In genomic region chr17:74472890-74473289, GRCh38 we compare ENCODE assay signal across 24 cellular contexts. TPM values are rescaled to one million over a fixed set of nuclear protein-coding genes. Genes with fewer than 3 reads are reported as not detected.
"Had no signal": no experiment of that assay in that cellular context is flagged by ENCODE, and none has a peak within 500 bp of the region (broad histone marks: within the 10 kb centered on the region; RNA-seq: fewer than 3 reads in every experiment).

No MANE protein-coding gene starts in this region.

- H3K27ac ChIP-seq: body of pancreas, dorsolateral prefrontal cortex, esophagus squamous epithelium, gastrocnemius medialis, tibial artery had no signal

- DNase-seq: activated B cell treated with CpG ODN at 0.5 μM for 24 hours; activated CD4-positive, alpha-beta T cell treated with anti-CD3 and anti-CD28 coated beads for 4 hours; activated CD8-positive, alpha-beta memory T cell treated with anti-CD3 and anti-CD28 coated beads, Interleukin-2, amount 10 ng/mL, durations not matched to agents 7 days and 5 days; activated CD8-positive, alpha-beta T cell treated with anti-CD3 and anti-CD28 coated beads for 36 hours; activated gamma-delta T cell treated with Interleukin-2 at 50 U/mL for 16 hours; activated T-cell treated with anti-CD3 and anti-CD28 coated beads for 4 hours; anterior cingulate cortex; body of pancreas; caudate nucleus; esophagus squamous epithelium; gastrocnemius medialis; hypothalamus; left ventricle myocardium superior; occipital lobe; small intestine; stimulated activated CD8-positive, alpha-beta memory T cell treated with anti-CD3 and anti-CD28 coated beads, Interleukin-4, amount 100 ng/mL, for 48 hours; stimulated activated naive CD4-positive, alpha-beta T cell; tibial artery had no signal

- H3K4me1 ChIP-seq: body of pancreas, esophagus squamous epithelium, gastrocnemius medialis, tibial artery had no signal

- H3K27me3 ChIP-seq: body of pancreas, gastrocnemius medialis had no signal

- H3K27ac Mint-ChIP-seq: activated B cell treated with CpG ODN at 0.5 μM for 24 hours; activated CD8-positive, alpha-beta T cell treated with anti-CD3 and anti-CD28 coated beads for 36 hours; activated naive CD4-positive, alpha-beta T cell treated with anti-CD3 and anti-CD28 coated beads, Interleukin-2, amount 50 U/mL, for 24 hours; memory B cell had no signal

- H3K9me3 ChIP-seq: body of pancreas, gastrocnemius medialis had no signal

- H3K36me3 ChIP-seq: esophagus squamous epithelium, gastrocnemius medialis, tibial artery had no signal

- H3K9me3 Mint-ChIP-seq: activated naive CD4-positive, alpha-beta T cell treated with anti-CD3 and anti-CD28 coated beads, Interleukin-2, amount 50 U/mL, for 24 hours had no signal

- H3K4me3 ChIP-seq: body of pancreas, dorsolateral prefrontal cortex, esophagus squamous epithelium, gastrocnemius medialis, tibial artery had no signal

- ATAC-seq: activated CD8-positive, alpha-beta memory T cell treated with anti-CD3 and anti-CD28 coated beads, Interleukin-2, amount 10 ng/mL, durations not matched to agents 7 days and 5 days; activated CD8-positive, alpha-beta T cell treated with anti-CD3 and anti-CD28 coated beads for 36 hours; body of pancreas; gastrocnemius medialis; left ventricle myocardium superior; sciatic nerve had no signal

- H3K27me3 Mint-ChIP-seq: activated CD8-positive, alpha-beta T cell treated with anti-CD3 and anti-CD28 coated beads for 36 hours; activated naive CD4-positive, alpha-beta T cell treated with anti-CD3 and anti-CD28 coated beads, Interleukin-2, amount 50 U/mL, for 24 hours; memory B cell had no signal

- H3K4me3 Mint-ChIP-seq: activated B cell treated with CpG ODN at 0.5 μM for 24 hours; activated CD8-positive, alpha-beta memory T cell treated with anti-CD3 and anti-CD28 coated beads, Interleukin-2, amount 10 ng/mL, durations not matched to agents 7 days and 5 days; activated CD8-positive, alpha-beta T cell treated with anti-CD3 and anti-CD28 coated beads for 36 hours; memory B cell had no signal

RNA-seq across cellular contexts. Expression of gene CD300A, which starts 6.5 kb away (rescaled TPM):
- total RNA-seq: myocyte had no signal

RNA-seq across cellular contexts. Expression of gene GPRC5C, which starts 41.0 kb away (rescaled TPM):
- total RNA-seq: activated CD8-positive, alpha-beta memory T cell treated with anti-CD3 and anti-CD28 coated beads, Interleukin-2, amount 10 ng/mL, durations not matched to agents 7 days and 5 days; myocyte had no signal

RNA-seq across cellular contexts. Expression of gene CD300LB, which starts 58.4 kb away (rescaled TPM):
- total RNA-seq: activated B cell treated with CpG ODN at 0.5 μM for 24 hours; activated CD8-positive, alpha-beta memory T cell treated with anti-CD3 and anti-CD28 coated beads, Interleukin-2, amount 10 ng/mL, durations not matched to agents 7 days and 5 days; activated CD8-positive, alpha-beta T cell treated with anti-CD3 and anti-CD28 coated beads for 36 hours; body of pancreas; myocyte; occipital lobe; renal cortical epithelial cell had no signal
